ENCODE assay signal across 22 cellular contexts in genomic region chr14:35016568-35016967, GRCh38.
"Had no signal": no experiment of that assay in that cellular context is flagged by ENCODE, and none has a peak within 500 bp of the region (broad histone marks: within the 10 kb centered on the region; RNA-seq: fewer than 3 reads in every experiment).

No MANE protein-coding gene starts in this region.

- H3K27me3 Mint-ChIP-seq: memory B cell; naive thymus-derived CD4-positive, alpha-beta T cell; natural killer cell treated with Interleukin-12 subunit alpha and Interleukin-12 subunit beta and Interleukin-15 and Interleukin-18, amount 100 ng/mL, for 72 hours had no signal

- DNase-seq: islet precursor cell; left ventricle myocardium inferior; midbrain; mucosa of descending colon; naive thymus-derived CD4-positive, alpha-beta T cell; pancreas; posterior cingulate gyrus; retina; right cardiac atrium; sigmoid colon; small intestine; spleen; stimulated activated CD4-positive, alpha-beta T cell treated with anti-CD3 and anti-CD28 coated beads, Interleukin-4, amount 100 ng/mL, for 24 hours; stimulated activated naive CD4-positive, alpha-beta T cell; stomach; testis; thyroid gland; transverse colon; upper lobe of left lung had no signal

- H3K4me1 Mint-ChIP-seq: memory B cell; stimulated activated effector memory CD8-positive, alpha-beta T cell treated with anti-CD3 and anti-CD28 coated beads, Interleukin-12 subunit alpha, Interleukin-12 subunit beta, amount 100 ng/mL, for 72 hours had no signal

- H3K9me3 Mint-ChIP-seq: memory B cell; naive thymus-derived CD4-positive, alpha-beta T cell; natural killer cell treated with Interleukin-12 subunit alpha and Interleukin-12 subunit beta and Interleukin-15 and Interleukin-18, amount 100 ng/mL, for 72 hours; stimulated activated effector memory CD8-positive, alpha-beta T cell treated with anti-CD3 and anti-CD28 coated beads, Interleukin-12 subunit alpha, Interleukin-12 subunit beta, amount 100 ng/mL, for 72 hours had no signal

- ATAC-seq: mucosa of descending colon; naive thymus-derived CD4-positive, alpha-beta T cell; natural killer cell treated with Interleukin-12 subunit alpha and Interleukin-12 subunit beta and Interleukin-15 and Interleukin-18, amount 100 ng/mL, for 72 hours; pancreas; right cardiac atrium; stimulated activated effector memory CD8-positive, alpha-beta T cell treated with anti-CD3 and anti-CD28 coated beads, Interleukin-12 subunit alpha, Interleukin-12 subunit beta, amount 100 ng/mL, for 72 hours had no signal

- H3K4me3 Mint-ChIP-seq: memory B cell; naive thymus-derived CD4-positive, alpha-beta T cell; natural killer cell treated with Interleukin-12 subunit alpha and Interleukin-12 subunit beta and Interleukin-15 and Interleukin-18, amount 100 ng/mL, for 72 hours; stimulated activated effector memory CD8-positive, alpha-beta T cell treated with anti-CD3 and anti-CD28 coated beads, Interleukin-12 subunit alpha, Interleukin-12 subunit beta, amount 100 ng/mL, for 72 hours had no signal
